28 cellular contexts compared by ENCODE assay signal in genomic region chr17:82665891-82666290, GRCh38.
"Had no signal": no experiment of that assay in that cellular context is flagged by ENCODE, and none has a peak within 500 bp of the region (broad histone marks: within the 10 kb centered on the region; RNA-seq: fewer than 3 reads in every experiment).

No MANE protein-coding gene starts in this region.

- H3K27ac ChIP-seq: adrenal gland, body of pancreas, colonic mucosa had no signal

- H3K27me3 Mint-ChIP-seq: activated CD4-positive, alpha-beta memory T cell treated with anti-CD3 and anti-CD28 coated beads for 36 hours; activated CD4-positive, alpha-beta T cell treated with anti-CD3 and anti-CD28 coated beads for 36 hours; activated CD4-positive, alpha-beta T cell treated with anti-CD3 and anti-CD28 coated beads, Interleukin-2, amount 10 ng/mL, durations not matched to agents 24 days and 14 days; activated CD8-positive, alpha-beta memory T cell treated with anti-CD3 and anti-CD28 coated beads, Interleukin-2, amount 10 ng/mL, durations not matched to agents 7 days and 5 days; activated naive CD4-positive, alpha-beta T cell treated with anti-CD3 and anti-CD28 coated beads, Interleukin-2, amount 50 U/mL, for 24 hours; activated naive CD8-positive, alpha-beta T cell treated with anti-CD3 and anti-CD28 coated beads for 36 hours; activated naive CD8-positive, alpha-beta T cell treated with anti-CD3 and anti-CD28 coated beads, Interleukin-2, amount 50 U/mL, for 24 hours; T-helper 17 cell had no signal

- H3K9me3 Mint-ChIP-seq: activated CD4-positive, alpha-beta memory T cell treated with anti-CD3 and anti-CD28 coated beads for 36 hours; activated CD4-positive, alpha-beta T cell treated with anti-CD3 and anti-CD28 coated beads, Interleukin-2, amount 10 ng/mL, durations not matched to agents 24 days and 14 days; activated naive CD4-positive, alpha-beta T cell treated with anti-CD3 and anti-CD28 coated beads for 36 hours; activated naive CD4-positive, alpha-beta T cell treated with anti-CD3 and anti-CD28 coated beads, Interleukin-2, amount 50 U/mL, for 24 hours; activated naive CD8-positive, alpha-beta T cell treated with anti-CD3 and anti-CD28 coated beads for 36 hours; activated naive CD8-positive, alpha-beta T cell treated with anti-CD3 and anti-CD28 coated beads, Interleukin-2, amount 50 U/mL, for 24 hours; endodermal cell; T-helper 2 cell treated with Interferon-gamma antibody and Interleukin-4, amounts not matched to agents 5 μg/mL and 100 μg/mL, for 36 hours had no signal

- H3K36me3 ChIP-seq: adrenal gland, colonic mucosa had no signal

- H3K9me3 ChIP-seq: adrenal gland, body of pancreas, colonic mucosa had no signal

- ATAC-seq: activated CD4-positive, alpha-beta T cell treated with anti-CD3 and anti-CD28 coated beads for 36 hours; activated CD8-positive, alpha-beta memory T cell treated with anti-CD3 and anti-CD28 coated beads, Interleukin-2, amount 10 ng/mL, durations not matched to agents 7 days and 5 days; activated CD8-positive, alpha-beta T cell treated with anti-CD3 and anti-CD28 coated beads, Interleukin-2, amount 10 ng/mL, durations not matched to agents 7 days and 5 days; activated naive CD8-positive, alpha-beta T cell treated with anti-CD3 and anti-CD28 coated beads, Interleukin-2, amount 50 U/mL, for 24 hours; body of pancreas; esophagus mucosa; T-helper 17 cell had no signal

- DNase-seq: activated CD4-positive, alpha-beta memory T cell treated with anti-CD3 and anti-CD28 coated beads for 36 hours; activated CD4-positive, alpha-beta T cell treated with anti-CD3 and anti-CD28 coated beads for 36 hours; activated CD4-positive, alpha-beta T cell treated with anti-CD3 and anti-CD28 coated beads, Interleukin-2, amount 10 ng/mL, durations not matched to agents 24 days and 14 days; activated CD4-positive, CD25-positive, alpha-beta regulatory T cell; activated CD4-positive, CD25-positive, alpha-beta regulatory T cell treated with anti-CD3 and anti-CD28 coated beads, Interleukin-2, amount 50 U/mL, for 72 hours; activated CD8-positive, alpha-beta memory T cell treated with anti-CD3 and anti-CD28 coated beads, Interleukin-2, amount 10 ng/mL, durations not matched to agents 7 days and 5 days; activated CD8-positive, alpha-beta memory T cell treated with anti-CD3 and anti-CD28 coated beads, Interleukin-2, amount 50 U/mL, for 4 hours; activated CD8-positive, alpha-beta T cell treated with anti-CD3 and anti-CD28 coated beads, Interleukin-2, amount 10 ng/mL, durations not matched to agents 7 days and 5 days; activated naive CD4-positive, alpha-beta T cell treated with anti-CD3 and anti-CD28 coated beads for 36 hours; activated naive CD8-positive, alpha-beta T cell treated with anti-CD3 and anti-CD28 coated beads for 36 hours; activated naive CD8-positive, alpha-beta T cell treated with anti-CD3 and anti-CD28 coated beads, Interleukin-2, amount 50 U/mL, for 24 hours; activated T-cell treated with anti-CD3 and anti-CD28 coated beads, Interleukin-2, amount 50 U/mL, for 1 hour; activated T-cell treated with anti-CD3 and anti-CD28 coated beads, Interleukin-2, amount 50 U/mL, for 48 hours; adrenal gland; amygdala; body of pancreas; caudate nucleus; colonic mucosa; effector memory CD4-positive, alpha-beta T cell; endodermal cell; foreskin fibroblast; T-helper 1 cell; T-helper 17 cell; T1000 had no signal

- H3K4me3 ChIP-seq: adrenal gland, body of pancreas, colonic mucosa had no signal

- H3K36me3 Mint-ChIP-seq: activated CD4-positive, alpha-beta memory T cell treated with anti-CD3 and anti-CD28 coated beads for 36 hours; activated CD8-positive, alpha-beta memory T cell treated with anti-CD3 and anti-CD28 coated beads, Interleukin-2, amount 10 ng/mL, durations not matched to agents 7 days and 5 days; activated naive CD4-positive, alpha-beta T cell treated with anti-CD3 and anti-CD28 coated beads, Interleukin-2, amount 50 U/mL, for 24 hours; activated naive CD8-positive, alpha-beta T cell treated with anti-CD3 and anti-CD28 coated beads for 36 hours had no signal

- H3K4me1 ChIP-seq: colonic mucosa had no signal

- H3K27me3 ChIP-seq: adrenal gland, body of pancreas, colonic mucosa had no signal

- H3K27ac Mint-ChIP-seq: activated CD4-positive, alpha-beta memory T cell treated with anti-CD3 and anti-CD28 coated beads for 36 hours; activated CD4-positive, alpha-beta T cell treated with anti-CD3 and anti-CD28 coated beads for 36 hours; activated CD4-positive, alpha-beta T cell treated with anti-CD3 and anti-CD28 coated beads, Interleukin-2, amount 10 ng/mL, durations not matched to agents 24 days and 14 days; activated CD8-positive, alpha-beta memory T cell treated with anti-CD3 and anti-CD28 coated beads, Interleukin-2, amount 10 ng/mL, durations not matched to agents 7 days and 5 days; activated CD8-positive, alpha-beta T cell treated with anti-CD3 and anti-CD28 coated beads, Interleukin-2, amount 10 ng/mL, durations not matched to agents 7 days and 5 days; activated naive CD4-positive, alpha-beta T cell treated with anti-CD3 and anti-CD28 coated beads for 36 hours; activated naive CD4-positive, alpha-beta T cell treated with anti-CD3 and anti-CD28 coated beads, Interleukin-2, amount 50 U/mL, for 24 hours; activated naive CD8-positive, alpha-beta T cell treated with anti-CD3 and anti-CD28 coated beads for 36 hours; activated naive CD8-positive, alpha-beta T cell treated with anti-CD3 and anti-CD28 coated beads, Interleukin-2, amount 50 U/mL, for 24 hours; endodermal cell; T-helper 17 cell; T-helper 2 cell treated with Interferon-gamma antibody and Interleukin-4, amounts not matched to agents 5 μg/mL and 100 μg/mL, for 36 hours had no signal

- FAIRE-seq: frontal cortex had no signal

- H3K4me3 Mint-ChIP-seq: activated CD4-positive, alpha-beta memory T cell treated with anti-CD3 and anti-CD28 coated beads for 36 hours; activated CD4-positive, alpha-beta T cell treated with anti-CD3 and anti-CD28 coated beads for 36 hours; activated CD4-positive, alpha-beta T cell treated with anti-CD3 and anti-CD28 coated beads, Interleukin-2, amount 10 ng/mL, durations not matched to agents 24 days and 14 days; activated CD8-positive, alpha-beta memory T cell treated with anti-CD3 and anti-CD28 coated beads, Interleukin-2, amount 10 ng/mL, durations not matched to agents 7 days and 5 days; activated CD8-positive, alpha-beta T cell treated with anti-CD3 and anti-CD28 coated beads, Interleukin-2, amount 10 ng/mL, durations not matched to agents 7 days and 5 days; activated naive CD4-positive, alpha-beta T cell treated with anti-CD3 and anti-CD28 coated beads for 36 hours; activated naive CD4-positive, alpha-beta T cell treated with anti-CD3 and anti-CD28 coated beads, Interleukin-2, amount 50 U/mL, for 24 hours; activated naive CD8-positive, alpha-beta T cell treated with anti-CD3 and anti-CD28 coated beads for 36 hours; activated naive CD8-positive, alpha-beta T cell treated with anti-CD3 and anti-CD28 coated beads, Interleukin-2, amount 50 U/mL, for 24 hours; endodermal cell; T-helper 17 cell; T-helper 2 cell treated with Interferon-gamma antibody and Interleukin-4, amounts not matched to agents 5 μg/mL and 100 μg/mL, for 36 hours had no signal
